Comparison of ENCODE assay signal across 8 cellular contexts in the genomic region with DNA sequence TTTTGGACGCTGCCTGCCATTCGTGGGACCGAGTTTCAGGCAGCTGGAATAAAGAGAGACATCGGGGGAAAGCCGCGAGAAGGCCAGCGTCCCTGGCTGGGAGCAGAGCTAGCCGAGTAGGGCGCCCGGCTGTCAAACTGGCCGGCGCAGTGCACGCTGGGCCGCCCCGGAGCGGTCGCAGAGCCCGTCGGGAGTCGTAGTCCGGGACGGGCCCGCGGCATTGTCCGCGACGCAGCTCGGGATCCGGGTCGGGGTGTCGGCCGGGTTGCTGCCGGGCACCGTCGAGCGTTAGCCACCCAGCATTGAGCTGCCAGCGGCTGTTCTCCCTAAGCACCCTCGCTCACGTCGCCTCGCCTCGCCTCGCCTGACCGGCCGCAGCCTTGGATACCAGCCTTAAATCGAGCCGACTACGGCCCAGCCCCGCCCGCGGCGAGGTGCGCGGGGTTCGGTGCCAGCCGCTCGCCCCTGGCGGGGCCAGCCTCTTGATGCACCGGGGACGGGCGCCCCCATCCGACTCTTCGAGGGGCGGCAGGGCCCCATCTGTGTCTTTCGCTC. TPM values are rescaled to one million over a fixed set of nuclear protein-coding genes. Genes with fewer than 3 reads are reported as not detected.
DNase-seq lines count a peak whose midpoint lies in the region; ATAC-seq, FAIRE-seq and TF ChIP-seq lines count a peak whose summit lies in the region.
"Not testable (repeated sequence)": the region's sequence is repeated elsewhere in the genome, so short reads cannot be mapped to it uniquely, and the experiment has no call there.

No MANE protein-coding gene starts in this region.

- H3K27me3 ChIP-seq in esophagus muscularis mucosa = not testable (repeated sequence)

- not testable (repeated sequence) for H3K9me3 ChIP-seq in esophagus muscularis mucosa

- H3K27ac Mint-ChIP-seq in IgD-negative memory B cell = peak overlapping the region; percentile 93 to 98 (median 96)
- H3K27ac Mint-ChIP-seq in naive B cell = peak overlapping the region in 5 of 6 donors; percentile 49 to 97 (median 90)

- H3K4me1 Mint-ChIP-seq in IgD-negative memory B cell (peaks cover 6 to 11% (median 9%) of the 10 kb centered on the region in 3 donors), naive B cell (peaks cover 11 to 23% (median 17%) of the 10 kb centered on the region in 3 donors)
- peaks cover 18% of the 10 kb centered on the region for H3K4me1 Mint-ChIP-seq in activated T-cell treated with anti-CD3 and anti-CD28 coated beads, Interleukin-2, amount 50 U/mL, for 4 hours (ENCODE audit: low read depth)

- not testable (repeated sequence) for H3K36me3 Mint-ChIP-seq in IgD-negative memory B cell; activated T-cell treated with anti-CD3 and anti-CD28 coated beads, Interleukin-2, amount 50 U/mL, for 4 hours (ENCODE audit: insufficient read depth); naive B cell

- not testable (repeated sequence) for H3K36me3 ChIP-seq in esophagus muscularis mucosa

- peak overlapping the region; percentile 89 to 99 (median 98) for H3K4me3 Mint-ChIP-seq in IgD-negative memory B cell
- peak overlapping the region; percentile 90 for H3K4me3 Mint-ChIP-seq in activated T-cell treated with anti-CD3 and anti-CD28 coated beads, Interleukin-2, amount 50 U/mL, for 4 hours
- H3K4me3 Mint-ChIP-seq in naive B cell = peak overlapping the region; percentile 88 to 99 (median 94)

- H3K27ac ChIP-seq in esophagus muscularis mucosa (replicated peaks in 1 of 4) = peak overlapping the region; percentile 83 to 88 (median 86)

- peaks cover 11 to 21% (median 15%) of the 10 kb centered on the region in 4 donors for H3K4me1 ChIP-seq in esophagus muscularis mucosa

- H3K27me3 Mint-ChIP-seq in IgD-negative memory B cell; activated T-cell treated with anti-CD3 and anti-CD28 coated beads, Interleukin-2, amount 50 U/mL, for 4 hours (ENCODE audit: low read depth); naive B cell: not testable (repeated sequence)

- TF ChIP-seq EP300 in esophagus muscularis mucosa (IDR thresholded peaks at IDR 0.05) = not testable (repeated sequence)

- intact Hi-C loops in esophagus muscularis mucosa (cut with DNase I) = not testable (repeated sequence)

- peak; percentile 40 to 45 (median 45) for TF ChIP-seq CTCF in esophagus muscularis mucosa (IDR thresholded peaks at IDR 0.05)

- not testable (repeated sequence) for FAIRE-seq in RCC 7860 (lab: Jason Lieb, UNC)

- TF ChIP-seq POLR2A in esophagus muscularis mucosa (IDR thresholded peaks at IDR 0.05; ENCODE audit: low read depth) = not testable (repeated sequence)

- WGBS in esophagus muscularis mucosa = no CpG with 5 or more reads among the region's 65 CpGs

- H3K4me3 ChIP-seq in esophagus muscularis mucosa = peak overlapping the region; percentile 58 to 70 (median 60)

- DNase-seq in DMS53 treated with DMSO at 0.1 percent for 48 hours (lab: John Stamatoyannopoulos, UW; ENCODE audit: unreplicated experiment) = peak; percentile 35
- DNase-seq in RCC 7860 (ENCODE audit: low spot score) = peak; percentile 51
- peak; percentile 78 for DNase-seq in activated T-cell treated with anti-CD3 and anti-CD28 coated beads, Interleukin-2, amount 50 U/mL, for 4 hours
- peak; percentile 91 for DNase-seq in esophagus muscularis mucosa (ENCODE audit: extremely low spot score)
- peak; percentile 88 for DNase-seq in naive B cell
- DNase-seq in stimulated activated CD8-positive, alpha-beta memory T cell treated with anti-CD3 and anti-CD28 coated beads, Interleukin-4, amount 100 ng/mL, for 4 hours (ENCODE audit: low read depth in 2 of 2, low spot score in 1 of 2) = peak; percentile 55 to 73

- not testable (repeated sequence) for H3K9me3 Mint-ChIP-seq in IgD-negative memory B cell; activated T-cell treated with anti-CD3 and anti-CD28 coated beads, Interleukin-2, amount 50 U/mL, for 4 hours; naive B cell

- ATAC-seq in GM21619 (IDR thresholded peaks at IDR 0.05; ENCODE audit: unreplicated experiment) = peak; percentile 71
- ATAC-seq in activated T-cell treated with anti-CD3 and anti-CD28 coated beads, Interleukin-2, amount 50 U/mL, for 4 hours = peak; percentile 84
- ATAC-seq in naive B cell (ENCODE audit: low read depth in 2 of 2) = peak; percentile 73 to 75

RNA-seq across cellular contexts. Expression of gene NUTM2D, which starts 14.8 kb away (rescaled TPM):
- polyA plus RNA-seq in IgD-negative memory B cell = 0.19 TPM
- total RNA-seq in activated T-cell treated with anti-CD3 and anti-CD28 coated beads, Interleukin-2, amount 50 U/mL, for 4 hours = 1 to 10 TPM; 1.1 to 2.1 (median 1.4) TPM
- total RNA-seq in esophagus muscularis mucosa = 1 to 10 TPM; 2.3 to 3.4 (median 2.7) TPM
- polyA plus RNA-seq in naive B cell (ENCODE audit: low read depth in 6 of 6) = under 1 TPM in 3 of 6 donors, not detected in 3; 0.09 to 0.21 (median 0.11) TPM

Comparison
In these comparisons a context has a peak if more than half of its experiments do, and no peak if none do; other contexts are left out.
1. Peak in every context shown above with its lines: DNase-seq, ATAC-seq, H3K4me3 ChIP-seq and H3K27ac ChIP-seq.
2. DNase-seq: peak in every context shown above with its lines; median percentile 91 in esophagus muscularis mucosa; 88 in naive B cell; 78 in activated T-cell treated with anti-CD3 and anti-CD28 coated beads, Interleukin-2, amount 50 U/mL, for 4 hours; 64 in stimulated activated CD8-positive, alpha-beta memory T cell treated with anti-CD3 and anti-CD28 coated beads, Interleukin-4, amount 100 ng/mL, for 4 hours; 51 in RCC 7860; 35 in DMS53 treated with DMSO at 0.1 percent for 48 hours.